Comparison of ENCODE assay signal across 16 cellular contexts in the genomic region with DNA sequence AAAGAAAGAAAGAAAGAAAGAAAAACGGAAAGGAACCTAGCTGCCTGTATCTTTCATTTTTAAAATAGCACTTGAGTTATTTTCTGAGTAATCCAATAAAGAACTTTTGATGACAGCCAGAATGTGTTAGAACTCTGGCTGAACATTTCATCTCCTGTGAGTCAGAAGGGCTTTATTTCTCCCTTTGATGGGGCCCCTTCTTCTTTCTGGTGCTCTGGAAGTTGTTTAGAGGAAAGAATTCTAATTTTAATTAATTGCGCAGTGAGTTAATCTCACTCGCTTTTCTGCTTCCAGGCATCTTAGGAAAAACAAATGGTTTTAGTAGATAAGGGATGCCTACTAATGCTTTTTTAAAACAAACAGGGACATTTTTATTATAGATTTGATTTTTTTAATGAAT. TPM values are rescaled to one million over a fixed set of nuclear protein-coding genes. Genes with fewer than 3 reads are reported as not detected.
DNase-seq lines count a peak whose midpoint lies in the region; ATAC-seq and TF ChIP-seq lines count a peak whose summit lies in the region.
"Had no signal": no experiment of that assay in that cellular context is flagged by ENCODE, and none has a peak within 500 bp of the region (broad histone marks: within the 10 kb centered on the region; RNA-seq: fewer than 3 reads in every experiment).

No MANE protein-coding gene starts in this region.

- no peaks in the 10 kb centered on the region for H3K36me3 Mint-ChIP-seq in activated CD8-positive, alpha-beta T cell treated with anti-CD3 and anti-CD28 coated beads for 36 hours (ENCODE audit: low read depth)
- H3K36me3 Mint-ChIP-seq: natural killer cell treated with Interleukin-12 subunit alpha and Interleukin-12 subunit beta and Interleukin-15 and Interleukin-18, amount 100 ng/mL, for 72 hours had no signal

- H3K4me1 ChIP-seq in smooth muscle cell (ENCODE audit: low read depth), result peaks cover 16% of the 10 kb centered on the region
- H3K4me1 ChIP-seq: gastrocnemius medialis had no signal

- 3% methylated on average over 3 of the region's 3 CpGs for WGBS in smooth muscle cell (ENCODE audit: low lambda C conversion rate)

- no peaks in the 10 kb centered on the region for H3K4me1 Mint-ChIP-seq in activated CD8-positive, alpha-beta T cell treated with anti-CD3 and anti-CD28 coated beads for 36 hours (ENCODE audit: low read depth)
- H3K4me1 Mint-ChIP-seq: activated CD4-positive, alpha-beta T cell treated with anti-CD3 and anti-CD28 coated beads for 36 hours had no signal

- H3K79me2 ChIP-seq in smooth muscle cell (ENCODE audit: low read depth), result no peaks in the 10 kb centered on the region

- H3K27me3 Mint-ChIP-seq in activated CD8-positive, alpha-beta T cell treated with anti-CD3 and anti-CD28 coated beads for 36 hours, result no peaks in the 10 kb centered on the region

- H3K9me3 ChIP-seq in smooth muscle cell (replicated peaks; ENCODE audit: low read depth), result no peaks in the 10 kb centered on the region
- H3K9me3 ChIP-seq: gastrocnemius medialis, tibial nerve had no signal

- peak overlapping the region; percentile 9 for H3K4me3 ChIP-seq in smooth muscle cell
- H3K4me3 ChIP-seq: gastrocnemius medialis, tibial nerve had no signal

- no peaks in the 10 kb centered on the region for H3K27me3 ChIP-seq in smooth muscle cell (ENCODE audit: low read depth)
- H3K27me3 ChIP-seq: gastrocnemius medialis, tibial nerve had no signal

- peak; percentile 61 for DNase-seq in HCEC 1CT
- peak; percentile 78 for DNase-seq in astrocyte of the hippocampus (ENCODE audit: low read depth, low spot score)
- DNase-seq in hepatic stellate cell (ENCODE audit: low spot score), result peak; percentile 51
- no peak for DNase-seq in smooth muscle cell (lab: John Stamatoyannopoulos, UW; ENCODE audit: unreplicated experiment)
- DNase-seq in CD1c-positive myeloid dendritic cell (ENCODE audit: extremely low spot score), result no peak
- no peak for DNase-seq in activated CD8-positive, alpha-beta T cell treated with anti-CD3 and anti-CD28 coated beads for 36 hours
- no peak for DNase-seq in DMS114 treated with DMSO at 0.1 percent for 48 hours (lab: John Stamatoyannopoulos, UW; ENCODE audit: unreplicated experiment)
- DNase-seq: activated CD4-positive, alpha-beta T cell treated with anti-CD3 and anti-CD28 coated beads for 36 hours; cerebellar nuclear complex; gastrocnemius medialis; kidney; OCI-M1 had no signal

- H3K4me2 ChIP-seq in smooth muscle cell, result peak overlapping the region; percentile 80

- ATAC-seq in activated CD8-positive, alpha-beta T cell treated with anti-CD3 and anti-CD28 coated beads for 36 hours, result no peak
- ATAC-seq in HG03439 (IDR thresholded peaks at IDR 0.05; ENCODE audit: unreplicated experiment), result no peak
- ATAC-seq: activated CD4-positive, alpha-beta T cell treated with anti-CD3 and anti-CD28 coated beads for 36 hours; gastrocnemius medialis; natural killer cell treated with Interleukin-12 subunit alpha and Interleukin-12 subunit beta and Interleukin-15 and Interleukin-18, amount 100 ng/mL, for 72 hours had no signal

- no peak overlapping the region for H3K9ac ChIP-seq in smooth muscle cell (ENCODE audit: low read depth)

- no peaks in the 10 kb centered on the region for H4K20me1 ChIP-seq in smooth muscle cell (ENCODE audit: low read depth)

- H3K27ac ChIP-seq in smooth muscle cell (ENCODE audit: low read depth), result peak overlapping the region; percentile 65
- H3K27ac ChIP-seq: gastrocnemius medialis, HL-60, tibial nerve had no signal

- TF ChIP-seq CTCF in smooth muscle cell (IDR thresholded peaks at IDR 0.05; ENCODE audit: borderline replicate concordance, insufficient read depth, poor library complexity, severe bottlenecking), result no peak
- TF ChIP-seq CTCF in activated CD8-positive, alpha-beta T cell treated with anti-CD3 and anti-CD28 coated beads for 36 hours (IDR thresholded peaks at IDR 0.05), result no peak

- intact Hi-C loops in activated CD8-positive, alpha-beta T cell treated with anti-CD3 and anti-CD28 coated beads for 36 hours (cut with micrococcal nuclease), result no loop called here

- peaks cover 22% of the 10 kb centered on the region for H3F3A ChIP-seq in smooth muscle cell (ENCODE audit: low read depth)

- no peak overlapping the region for H3K4me3 Mint-ChIP-seq in activated CD8-positive, alpha-beta T cell treated with anti-CD3 and anti-CD28 coated beads for 36 hours
- H3K4me3 Mint-ChIP-seq: activated CD4-positive, alpha-beta T cell treated with anti-CD3 and anti-CD28 coated beads for 36 hours; natural killer cell treated with Interleukin-12 subunit alpha and Interleukin-12 subunit beta and Interleukin-15 and Interleukin-18, amount 100 ng/mL, for 72 hours had no signal

- no peak overlapping the region for H3K27ac Mint-ChIP-seq in activated CD8-positive, alpha-beta T cell treated with anti-CD3 and anti-CD28 coated beads for 36 hours
- H3K27ac Mint-ChIP-seq: activated CD4-positive, alpha-beta T cell treated with anti-CD3 and anti-CD28 coated beads for 36 hours; natural killer cell treated with Interleukin-12 subunit alpha and Interleukin-12 subunit beta and Interleukin-15 and Interleukin-18, amount 100 ng/mL, for 72 hours had no signal

- no peaks in the 10 kb centered on the region for H3K36me3 ChIP-seq in smooth muscle cell (ENCODE audit: low read depth)
- H3K36me3 ChIP-seq: gastrocnemius medialis had no signal

- H3K9me3 Mint-ChIP-seq in activated CD8-positive, alpha-beta T cell treated with anti-CD3 and anti-CD28 coated beads for 36 hours, result no peaks in the 10 kb centered on the region
- H3K9me3 Mint-ChIP-seq: natural killer cell treated with Interleukin-12 subunit alpha and Interleukin-12 subunit beta and Interleukin-15 and Interleukin-18, amount 100 ng/mL, for 72 hours had no signal

- no peak overlapping the region for H2AFZ ChIP-seq in smooth muscle cell (ENCODE audit: low read depth)

- CTCF ChIA-PET in activated CD8-positive, alpha-beta T cell treated with anti-CD3 and anti-CD28 coated beads for 36 hours (lab: Charles Lee), result interaction anchor here (1.2 kb wide), 1 partner anchor 34 kb away, joined by 4 read pairs; no protein-coding TSS in a partner anchor

- POLR2A ChIA-PET in activated CD8-positive, alpha-beta T cell treated with anti-CD3 and anti-CD28 coated beads for 36 hours (lab: Charles Lee), result no interaction called here

RNA-seq across cellular contexts. Expression of a gene that starts 57.9 kb away (rescaled TPM):
- total RNA-seq in smooth muscle cell, result 35.9 and 39.4 TPM in 2 replicates
- polyA plus RNA-seq in smooth muscle cell, result 83.0 and 89.1 TPM in 2 replicates
- 10 to 100 TPM; 34.8 to 36.8 TPM for total RNA-seq in activated CD8-positive, alpha-beta T cell treated with anti-CD3 and anti-CD28 coated beads for 36 hours

Comparison
In these comparisons a context has a peak if more than half of its experiments do, and no peak if none do; other contexts are left out.
1. DNase-seq: peak in HCEC 1CT (single experiment), astrocyte of the hippocampus (single experiment) and hepatic stellate cell (single experiment); none in smooth muscle cell (single experiment), CD1c-positive myeloid dendritic cell (single experiment), activated CD8-positive, alpha-beta T cell treated with anti-CD3 and anti-CD28 coated beads for 36 hours (single experiment) and DMS114 treated with DMSO at 0.1 percent for 48 hours (single experiment).